Comparison of ENCODE assay signal across 9 cellular contexts in the genomic region with DNA sequence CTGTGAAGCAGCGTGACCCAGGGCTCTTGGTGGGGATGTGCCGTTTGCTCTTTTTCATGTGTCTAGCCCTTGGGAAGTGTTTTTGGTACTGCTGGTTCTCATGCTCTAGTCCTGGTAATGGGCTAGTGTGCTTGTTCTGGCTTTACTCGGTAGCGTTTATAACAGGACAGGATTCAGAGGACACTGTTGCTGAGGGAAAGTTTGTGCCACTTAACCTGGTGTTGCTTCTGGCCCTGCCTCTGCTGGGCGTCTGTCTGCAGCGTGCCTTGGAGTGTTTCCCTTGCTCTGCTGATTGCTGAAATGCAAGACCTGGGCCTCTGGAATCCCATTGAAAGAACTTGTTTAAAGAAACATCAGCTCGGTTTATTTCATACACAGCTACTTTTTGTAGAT. TPM values are rescaled to one million over a fixed set of nuclear protein-coding genes. Genes with fewer than 3 reads are reported as not detected.
A peak's percentile ranks its signal among the peaks of the same experiment; 100 is the strongest.
DNase-seq lines count a peak whose midpoint lies in the region; TF ChIP-seq lines count a peak whose summit lies in the region.
"Had no signal": no experiment of that assay in that cellular context is flagged by ENCODE, and none has a peak within 500 bp of the region (broad histone marks: within the 10 kb centered on the region; RNA-seq: fewer than 3 reads in every experiment).

No MANE protein-coding gene starts in this region.

- no peak for TF ChIP-seq POLR2A in testis (IDR thresholded peaks at IDR 0.05)

- no peaks in the 10 kb centered on the region for H3K36me3 Mint-ChIP-seq in progenitor cell of endocrine pancreas (ENCODE audit: insufficient read depth)
- no peaks in the 10 kb centered on the region for H3K36me3 Mint-ChIP-seq in activated T-helper 1 cell treated with anti-CD3 and anti-CD28 coated beads, Interleukin-12 subunit alpha, Interleukin-12 subunit beta, Interleukin-2, Interleukin-4 antibody, amounts not matched to agents 30 ng/mL and 10 ng/mL and 1 ng/mL, durations not matched to agents 14 hours and 24 hours and 36 hours (ENCODE audit: low read depth)

- WGBS in GM23248 (ENCODE audit: low coverage in 1 of 2, low lambda C conversion rate in 2 of 2, missing lambda C conversion rate in 2 of 2), 2 experiments: 42 to 46% methylated on average over 7 of the region's 7 CpGs
- WGBS in testis, 2 donors: 41 to 55% methylated on average over 7 of the region's 7 CpGs

- in situ Hi-C loops in GM23248 (cut with MboI): no loop called here

- no peaks in the 10 kb centered on the region; the same call in 1 of the 2 replicates for H4K20me1 ChIP-seq in GM23248 (ENCODE audit: insufficient read depth)
- H4K20me1 ChIP-seq in OCI-LY3 (ENCODE audit: insufficient read depth, low read length): peaks cover 58% of the 10 kb centered on the region

- H3K27ac ChIP-seq in GM23248 (no peak overlapping the region), OCI-LY3 (ENCODE audit: low read length) (no peak overlapping the region), testis (no peak overlapping the region)
- H3K27ac ChIP-seq: suprapubic skin had no signal

- peaks cover 7% of the 10 kb centered on the region; the same call in 1 of the 2 replicates for H3F3A ChIP-seq in GM23248 (ENCODE audit: insufficient read depth)

- H3K9me3 Mint-ChIP-seq in progenitor cell of endocrine pancreas (ENCODE audit: low read depth): no peaks in the 10 kb centered on the region
- no peaks in the 10 kb centered on the region for H3K9me3 Mint-ChIP-seq in activated T-helper 1 cell treated with anti-CD3 and anti-CD28 coated beads, Interleukin-12 subunit alpha, Interleukin-12 subunit beta, Interleukin-2, Interleukin-4 antibody, amounts not matched to agents 30 ng/mL and 10 ng/mL and 1 ng/mL, durations not matched to agents 14 hours and 24 hours and 36 hours

- H3K4me3 ChIP-seq in GM23248 (no peak overlapping the region), OCI-LY3 (ENCODE audit: low read length) (no peak overlapping the region), fibroblast of the aortic adventitia (ENCODE audit: low read depth, low read length) (no peak overlapping the region), testis (no peak overlapping the region)
- H3K4me3 ChIP-seq: suprapubic skin had no signal

- intact Hi-C loops in testis (cut with DNase I; ENCODE audit: low total_unique reads): no loop called here
- intact Hi-C loops in activated T-helper 1 cell treated with anti-CD3 and anti-CD28 coated beads, Interleukin-12 subunit alpha, Interleukin-12 subunit beta, Interleukin-2, Interleukin-4 antibody, amounts not matched to agents 30 ng/mL and 10 ng/mL and 1 ng/mL, durations not matched to agents 14 hours and 24 hours and 36 hours (cut with micrococcal nuclease): loop anchor here (1.0 to 2.0 kb wide), 5 partner anchors 16 to 44 kb away; no protein-coding TSS in a partner anchor

- peaks cover 88% of the 10 kb centered on the region for H3K79me2 ChIP-seq in GM23248 (ENCODE audit: insufficient read depth)
- H3K79me2 ChIP-seq in OCI-LY3 (ENCODE audit: low read length): no peaks in the 10 kb centered on the region

- no peak overlapping the region for H2AFZ ChIP-seq in GM23248
- H2AFZ ChIP-seq in OCI-LY3 (ENCODE audit: low read depth, low read length): no peak overlapping the region

- DNase-seq in GM23248 (peak; percentile 26), fibroblast of the aortic adventitia (ENCODE audit: low read depth) (peak; percentile 62), testis (peak; percentile 47), GM19240 (ENCODE audit: insufficient read length, low spot score) (no peak), progenitor cell of endocrine pancreas (ENCODE audit: low spot score, unreplicated experiment) (no peak), UCSD-AML1 (lab: John Stamatoyannopoulos, UW; ENCODE audit: unreplicated experiment) (no peak)
- no peak for DNase-seq in activated T-helper 1 cell treated with anti-CD3 and anti-CD28 coated beads, Interleukin-12 subunit alpha, Interleukin-12 subunit beta, Interleukin-2, Interleukin-4 antibody, amounts not matched to agents 30 ng/mL and 10 ng/mL and 1 ng/mL, durations not matched to agents 14 hours and 24 hours and 36 hours (ENCODE audit: low spot score)

- no peak overlapping the region for H3K27ac Mint-ChIP-seq in progenitor cell of endocrine pancreas
- no peak overlapping the region for H3K27ac Mint-ChIP-seq in activated T-helper 1 cell treated with anti-CD3 and anti-CD28 coated beads, Interleukin-12 subunit alpha, Interleukin-12 subunit beta, Interleukin-2, Interleukin-4 antibody, amounts not matched to agents 30 ng/mL and 10 ng/mL and 1 ng/mL, durations not matched to agents 14 hours and 24 hours and 36 hours

- H3K4me1 ChIP-seq in GM23248 (ENCODE audit: insufficient read depth) (peaks cover 14% of the 10 kb centered on the region), OCI-LY3 (ENCODE audit: low read length) (peaks cover 32% of the 10 kb centered on the region), testis (peaks cover 35% of the 10 kb centered on the region)

- no peaks in the 10 kb centered on the region for H3K27me3 Mint-ChIP-seq in progenitor cell of endocrine pancreas
- peaks cover 7% of the 10 kb centered on the region for H3K27me3 Mint-ChIP-seq in activated T-helper 1 cell treated with anti-CD3 and anti-CD28 coated beads, Interleukin-12 subunit alpha, Interleukin-12 subunit beta, Interleukin-2, Interleukin-4 antibody, amounts not matched to agents 30 ng/mL and 10 ng/mL and 1 ng/mL, durations not matched to agents 14 hours and 24 hours and 36 hours (ENCODE audit: insufficient read depth)

- no peak overlapping the region for H3K4me3 Mint-ChIP-seq in progenitor cell of endocrine pancreas (ENCODE audit: low read depth)
- no peak overlapping the region for H3K4me3 Mint-ChIP-seq in activated T-helper 1 cell treated with anti-CD3 and anti-CD28 coated beads, Interleukin-12 subunit alpha, Interleukin-12 subunit beta, Interleukin-2, Interleukin-4 antibody, amounts not matched to agents 30 ng/mL and 10 ng/mL and 1 ng/mL, durations not matched to agents 14 hours and 24 hours and 36 hours

- no peaks in the 10 kb centered on the region for H3K27me3 ChIP-seq in GM23248 (replicated peaks; ENCODE audit: insufficient read depth)
- peaks cover 52% of the 10 kb centered on the region for H3K27me3 ChIP-seq in OCI-LY3 (ENCODE audit: low read depth, low read length)
- H3K27me3 ChIP-seq in testis: no peaks in the 10 kb centered on the region
- H3K27me3 ChIP-seq: suprapubic skin had no signal

- no peaks in the 10 kb centered on the region for H3K9me2 ChIP-seq in GM23248 (ENCODE audit: insufficient read depth)

- peaks cover 13% of the 10 kb centered on the region for H3K4me1 Mint-ChIP-seq in progenitor cell of endocrine pancreas (ENCODE audit: low read depth)
- peaks cover 25% of the 10 kb centered on the region for H3K4me1 Mint-ChIP-seq in activated T-helper 1 cell treated with anti-CD3 and anti-CD28 coated beads, Interleukin-12 subunit alpha, Interleukin-12 subunit beta, Interleukin-2, Interleukin-4 antibody, amounts not matched to agents 30 ng/mL and 10 ng/mL and 1 ng/mL, durations not matched to agents 14 hours and 24 hours and 36 hours (ENCODE audit: low read depth)

- no peak overlapping the region for H3K9ac ChIP-seq in GM23248
- H3K9ac ChIP-seq in OCI-LY3 (ENCODE audit: low read length): no peak overlapping the region

- H3K36me3 ChIP-seq in GM23248 (ENCODE audit: low read depth): no peaks in the 10 kb centered on the region
- no peaks in the 10 kb centered on the region for H3K36me3 ChIP-seq in OCI-LY3 (replicated peaks; ENCODE audit: low read depth, low read length)
- H3K36me3 ChIP-seq in testis (ENCODE audit: low read depth, missing control alignments): no peaks in the 10 kb centered on the region
- H3K36me3 ChIP-seq: suprapubic skin had no signal

- H3K9me3 ChIP-seq in GM23248 (ENCODE audit: low read depth) (no peaks in the 10 kb centered on the region), OCI-LY3 (ENCODE audit: insufficient read depth, low read length) (no peaks in the 10 kb centered on the region), testis (no peaks in the 10 kb centered on the region)
- H3K9me3 ChIP-seq: suprapubic skin had no signal

- H3K4me2 ChIP-seq in GM23248 (ENCODE audit: unreplicated experiment): no peak overlapping the region
- peak overlapping the region; percentile 24; the same call in 1 of the 2 replicates for H3K4me2 ChIP-seq in OCI-LY3 (ENCODE audit: low read length)

- no peak for TF ChIP-seq CTCF in OCI-LY3 (IDR thresholded peaks at IDR 0.05; ENCODE audit: low read depth, low read length)
- TF ChIP-seq CTCF in fibroblast of the aortic adventitia (IDR thresholded peaks at IDR 0.05; ENCODE audit: insufficient read depth, low read length): no peak
- TF ChIP-seq CTCF in testis (IDR thresholded peaks at IDR 0.05): no peak
- TF ChIP-seq CTCF in progenitor cell of endocrine pancreas (IDR thresholded peaks at IDR 0.05; ENCODE audit: unreplicated experiment): no peak

RNA-seq across cellular contexts. Expression of a gene that starts 35.0 kb away (rescaled TPM):
- total RNA-seq in GM23248 (2014; rRNA removed; shearing (Covaris generic)): 35.2 and 39.3 TPM in 2 replicates
- 2.3 and 2.8 TPM in 2 replicates for polyA plus RNA-seq in GM23248 (2016; fragmentation: Nextera tagmentation; extraction: Ambion mirVana)
- 13.1 and 36.8 TPM in 2 replicates for total RNA-seq in fibroblast of the aortic adventitia (ENCODE audit: low replicate concordance)
- 100 to 1,000 TPM in 1 of 2 donors, 10 to 100 TPM in 1; 73.0 to 103 TPM for total RNA-seq in testis
- 54.1 TPM for polyA plus RNA-seq in testis (ENCODE audit: insufficient read depth, low read depth, low replicate concordance)
- total RNA-seq in progenitor cell of endocrine pancreas: 30.0 and 30.6 TPM in 2 replicates
- 11.1 and 13.4 TPM in 2 replicates for total RNA-seq in activated T-helper 1 cell treated with anti-CD3 and anti-CD28 coated beads, Interleukin-12 subunit alpha, Interleukin-12 subunit beta, Interleukin-2, Interleukin-4 antibody, amounts not matched to agents 30 ng/mL and 10 ng/mL and 1 ng/mL, durations not matched to agents 14 hours and 24 hours and 36 hours

Comparison
In these comparisons a context has a peak if more than half of its experiments do, and no peak if none do; other contexts are left out.
1. DNase-seq: peak in GM23248 (single experiment), fibroblast of the aortic adventitia (single experiment) and testis (single experiment); none in GM19240 (single experiment), progenitor cell of endocrine pancreas (single experiment), UCSD-AML1 (single experiment) and activated T-helper 1 cell treated with anti-CD3 and anti-CD28 coated beads, Interleukin-12 subunit alpha, Interleukin-12 subunit beta, Interleukin-2, Interleukin-4 antibody, amounts not matched to agents 30 ng/mL and 10 ng/mL and 1 ng/mL, durations not matched to agents 14 hours and 24 hours and 36 hours (single experiment).